ENCODE assay signal across 7 cellular contexts in genomic region chr3:152056073-152056472, GRCh38.
"Had no signal": no experiment of that assay in that cellular context is flagged by ENCODE, and none has a peak within 500 bp of the region (broad histone marks: within the 10 kb centered on the region; RNA-seq: fewer than 3 reads in every experiment).

No MANE protein-coding gene starts in this region.

- H3K9ac ChIP-seq: GM23248 had no signal

- H3K9me3 ChIP-seq: HAP-1 had no signal

- H3K4me1 ChIP-seq: HAP-1 had no signal

- H3K27ac ChIP-seq: GM23248 had no signal

- H2AFZ ChIP-seq: GM23248 had no signal

- H3K36me3 ChIP-seq: HAP-1 had no signal

- DNase-seq: GM23248, GOT3, H7, IMR-90, KG1 had no signal

- H3K4me3 ChIP-seq: GM23248, HAP-1, K562 had no signal

- ATAC-seq: K562 had no signal
